In genomic region chr5:127746756-127747155, GRCh38 we compare ENCODE assay signal across 10 cellular contexts. TPM values are rescaled to one million over a fixed set of nuclear protein-coding genes. Genes with fewer than 3 reads are reported as not detected.
DNase-seq lines count a peak whose midpoint lies in the region; ATAC-seq and TF ChIP-seq lines count a peak whose summit lies in the region.
"Had no signal": no experiment of that assay in that cellular context is flagged by ENCODE, and none has a peak within 500 bp of the region (broad histone marks: within the 10 kb centered on the region; RNA-seq: fewer than 3 reads in every experiment).

No MANE protein-coding gene starts in this region.

- no peak overlapping the region for H3K4me2 ChIP-seq in GM23338

- H3K4me1 ChIP-seq in GM23338 (ENCODE audit: insufficient read depth): no peaks in the 10 kb centered on the region

- no peaks in the 10 kb centered on the region for H3K9me2 ChIP-seq in GM23338 (ENCODE audit: insufficient read depth)

- H3K36me3 Mint-ChIP-seq in GM23338 (ENCODE audit: low read depth): no peaks in the 10 kb centered on the region
- no peaks in the 10 kb centered on the region for H3K36me3 Mint-ChIP-seq in activated naive CD8-positive, alpha-beta T cell treated with anti-CD3 and anti-CD28 coated beads, Interleukin-2, amount 50 U/mL, for 24 hours (ENCODE audit: low read depth)

- ATAC-seq in GM23338 (no peak), GM21825 (IDR thresholded peaks at IDR 0.05; ENCODE audit: unreplicated experiment) (no peak), GM18909 (IDR thresholded peaks at IDR 0.05; ENCODE audit: poor library complexity, unreplicated experiment) (no peak)
- ATAC-seq in activated naive CD8-positive, alpha-beta T cell treated with anti-CD3 and anti-CD28 coated beads, Interleukin-2, amount 50 U/mL, for 24 hours: no peak

- no peak overlapping the region for H3K27ac ChIP-seq in GM23338 (ENCODE audit: low read depth)
- H3K27ac ChIP-seq: skin epidermis had no signal

- H3F3A ChIP-seq in GM23338 (replicated peaks; ENCODE audit: low read depth): no peaks in the 10 kb centered on the region

- H3K27me3 ChIP-seq in GM23338 (ENCODE audit: insufficient read depth) (no peaks in the 10 kb centered on the region), kidney epithelial cell (ENCODE audit: control insufficient read depth, insufficient read depth, low read length) (no peaks in the 10 kb centered on the region)

- no peaks in the 10 kb centered on the region for H3K4me1 Mint-ChIP-seq in GM23338
- no peaks in the 10 kb centered on the region for H3K4me1 Mint-ChIP-seq in activated naive CD8-positive, alpha-beta T cell treated with anti-CD3 and anti-CD28 coated beads, Interleukin-2, amount 50 U/mL, for 24 hours

- H3K4me3 ChIP-seq in GM23338 (no peak overlapping the region), kidney epithelial cell (ENCODE audit: low read depth, low read length) (no peak overlapping the region)
- H3K4me3 ChIP-seq: skin epidermis had no signal

- H3K27me3 Mint-ChIP-seq in GM23338 (ENCODE audit: insufficient read depth, low read depth, poor library complexity): no peaks in the 10 kb centered on the region
- peaks cover 8% of the 10 kb centered on the region for H3K27me3 Mint-ChIP-seq in activated naive CD8-positive, alpha-beta T cell treated with anti-CD3 and anti-CD28 coated beads, Interleukin-2, amount 50 U/mL, for 24 hours

- H3K36me3 ChIP-seq in GM23338 (ENCODE audit: insufficient read depth) (no peaks in the 10 kb centered on the region), kidney epithelial cell (ENCODE audit: control insufficient read depth, insufficient read depth, low read length) (no peaks in the 10 kb centered on the region)

- H2AFZ ChIP-seq in GM23338: no peak overlapping the region

- H3K4me3 Mint-ChIP-seq in GM23338: no peak overlapping the region
- H3K4me3 Mint-ChIP-seq in activated naive CD8-positive, alpha-beta T cell treated with anti-CD3 and anti-CD28 coated beads, Interleukin-2, amount 50 U/mL, for 24 hours: no peak overlapping the region

- no peak overlapping the region for H3K27ac Mint-ChIP-seq in GM23338
- no peak overlapping the region for H3K27ac Mint-ChIP-seq in activated naive CD8-positive, alpha-beta T cell treated with anti-CD3 and anti-CD28 coated beads, Interleukin-2, amount 50 U/mL, for 24 hours

- no peaks in the 10 kb centered on the region for H3K79me2 ChIP-seq in GM23338 (replicated peaks; ENCODE audit: insufficient read depth)

- H3K9me3 Mint-ChIP-seq in GM23338: no peaks in the 10 kb centered on the region; the same call in 2 of the 3 replicates
- no peaks in the 10 kb centered on the region for H3K9me3 Mint-ChIP-seq in activated naive CD8-positive, alpha-beta T cell treated with anti-CD3 and anti-CD28 coated beads, Interleukin-2, amount 50 U/mL, for 24 hours

- TF ChIP-seq CTCF in AG09319 (IDR thresholded peaks at IDR 0.05; ENCODE audit: low read depth, low read length): peak; percentile 56
- TF ChIP-seq CTCF in GM23338 (conservative IDR thresholded peaks at IDR 0.05; ENCODE audit: low read depth in 2 of 2): peak; percentile 34 to 52
- peak; percentile 43 for TF ChIP-seq CTCF in kidney epithelial cell (IDR thresholded peaks at IDR 0.05; ENCODE audit: insufficient read depth, low read length, poor library complexity, severe bottlenecking)

- no peaks in the 10 kb centered on the region for H4K20me1 ChIP-seq in GM23338 (replicated peaks; ENCODE audit: insufficient read depth)

- DNase-seq in AG09319 (ENCODE audit: extremely low read depth, low read depth): no peak
- DNase-seq in GM23338 (ENCODE audit: low spot score): no peak
- peak; percentile 26 for DNase-seq in SW480 (ENCODE audit: low spot score)
- DNase-seq in kidney epithelial cell (ENCODE audit: low read depth): no peak
- DNase-seq in mesenteric fat pad (ENCODE audit: low spot score): no peak
- no peak for DNase-seq in activated naive CD8-positive, alpha-beta T cell treated with anti-CD3 and anti-CD28 coated beads, Interleukin-2, amount 50 U/mL, for 24 hours
- DNase-seq: central memory CD4-positive, alpha-beta T cell had no signal

TF ChIP-seq in GM23338, 12 proteins besides CTCF, POLR2A, EP300 and RAD21 (continues in another document):
- TF ChIP-seq EZH2 (IDR thresholded peaks at IDR 0.05; ENCODE audit: low read depth, unreplicated experiment) (no peak), NANOG (IDR thresholded peaks at IDR 0.05; ENCODE audit: borderline replicate concordance) (no peak), CREB1 (CRISPR knock-in tag; IDR thresholded peaks at IDR 0.05; ENCODE audit: low read depth) (no peak), ZNF462 (CRISPR knock-in tag; IDR thresholded peaks at IDR 0.05) (no peak), POLR2AphosphoS5 (IDR thresholded peaks at IDR 0.05; ENCODE audit: low read depth) (no peak), ZNF331 (CRISPR knock-in tag; IDR thresholded peaks at IDR 0.05; ENCODE audit: low read depth) (no peak)

RNA-seq across cellular contexts. Expression of gene CCDC192, which starts 43.6 kb away (rescaled TPM):
- total RNA-seq in GM23338 (2014; rRNA removed; shearing (Covaris generic)): 1.3 TPM in 1 of 2 replicates, not detected in the other
- polyA plus RNA-seq in GM23338 (2016; fragmentation: Nextera tagmentation; extraction: Ambion mirVana): 0.40 and 0.68 TPM in 2 replicates
- total RNA-seq in kidney epithelial cell (not detected in 2 replicates), mesenteric fat pad (0.51 TPM)
